In the genomic region with DNA sequence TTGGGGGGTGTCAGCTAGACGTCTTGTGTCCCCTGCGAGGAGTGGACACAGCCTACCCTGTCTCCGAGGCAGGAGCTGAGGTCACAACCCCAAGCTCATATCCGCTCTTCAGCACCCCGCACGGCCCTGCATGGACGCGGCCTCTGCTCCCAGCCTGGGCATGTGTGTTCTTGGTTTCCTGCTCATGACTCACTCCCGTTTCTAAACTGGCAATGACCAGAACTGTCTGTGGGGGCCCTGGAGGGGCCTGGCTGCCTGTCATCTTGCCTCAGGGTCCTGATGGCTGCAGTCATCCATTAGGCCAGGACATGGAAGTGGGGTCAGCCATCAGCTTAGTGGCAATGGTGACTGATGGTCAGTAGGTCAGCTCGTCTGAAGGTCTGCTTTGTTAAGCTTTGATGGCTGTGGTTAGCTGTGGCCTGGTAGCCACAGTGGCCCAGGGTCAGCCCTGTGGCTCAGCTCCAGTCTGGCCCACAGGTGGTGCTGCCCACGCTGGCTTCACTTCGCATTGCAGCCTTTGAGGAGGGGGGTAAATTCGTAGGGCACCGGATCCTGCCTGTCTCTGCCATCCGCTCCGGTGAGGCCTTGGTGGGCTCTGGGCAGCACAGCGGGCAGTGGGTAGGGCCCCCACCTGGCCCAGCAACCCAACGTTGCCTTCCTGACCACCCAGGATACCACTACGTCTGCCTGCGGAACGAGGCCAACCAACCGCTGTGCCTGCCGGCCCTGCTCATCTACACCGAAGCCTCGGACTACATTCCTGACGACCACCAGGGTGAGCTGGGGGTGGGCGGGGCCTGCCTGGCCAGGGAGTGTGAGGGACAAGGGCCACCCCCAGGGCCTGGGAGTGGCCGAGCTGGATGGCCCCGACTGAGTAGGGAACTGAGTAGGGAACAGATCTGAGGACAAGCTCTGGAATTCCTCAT, we compare ENCODE assay signal across 9 cellular contexts. TPM values are rescaled to one million over a fixed set of nuclear protein-coding genes. Genes with fewer than 3 reads are reported as not detected.
DNase-seq lines count a peak whose midpoint lies in the region; ATAC-seq and TF ChIP-seq lines count a peak whose summit lies in the region.
"Had no signal": no experiment of that assay in that cellular context is flagged by ENCODE, and none has a peak within 500 bp of the region (broad histone marks: within the 10 kb centered on the region; RNA-seq: fewer than 3 reads in every experiment).

No MANE protein-coding gene starts in this region.

- peak; percentile 25; the same call in 1 of the 2 replicates for TF ChIP-seq CTCF in SK-N-SH (IDR thresholded peaks at IDR 0.05)
- TF ChIP-seq CTCF in GM10248 (IDR thresholded peaks at IDR 0.05; ENCODE audit: control extremely low read depth, extremely low read depth, low read depth, missing control alignments): no peak
- no peak for TF ChIP-seq CTCF in heart right ventricle (IDR thresholded peaks at IDR 0.05)

- H3K9me3 ChIP-seq in BLaER1 treated with 17β-estradiol and CSF1 and Interleukin-3, amounts not matched to agents 10 nM and 100 nM (replicated peaks in 1 of 11): no peaks in the 10 kb centered on the region
- H3K9me3 ChIP-seq in SK-N-SH (no peaks in the 10 kb centered on the region), heart right ventricle (no peaks in the 10 kb centered on the region)
- no peaks in the 10 kb centered on the region for H3K9me3 ChIP-seq in CD8-positive, alpha-beta memory T cell (ENCODE audit: low read length)

- WGBS in SK-N-SH (ENCODE audit: low lambda C conversion rate): 75% methylated on average over 28 of the region's 29 CpGs
- 84 to 87% methylated on average over 29 of the region's 29 CpGs for WGBS in heart right ventricle, 2 donors

- no peak overlapping the region for H2AFZ ChIP-seq in SK-N-SH (ENCODE audit: low read depth)

- no peak overlapping the region for H3K4me3 Mint-ChIP-seq in CD8-positive, alpha-beta memory T cell
- H3K4me3 Mint-ChIP-seq: type B pancreatic cell had no signal

- no peaks in the 10 kb centered on the region for H3K27me3 Mint-ChIP-seq in CD8-positive, alpha-beta memory T cell
- H3K27me3 Mint-ChIP-seq: type B pancreatic cell had no signal

- H3K9me3 Mint-ChIP-seq in CD8-positive, alpha-beta memory T cell: no peaks in the 10 kb centered on the region
- H3K9me3 Mint-ChIP-seq: type B pancreatic cell had no signal

- H3K27ac ChIP-seq in BLaER1 treated with 17β-estradiol and CSF1 and Interleukin-3, amounts not matched to agents 10 nM and 100 nM: peak overlapping the region in 9 of 11 experiments; percentile 13 to 67 (median 47); a peak in 13 of 22 replicates
- H3K27ac ChIP-seq in SK-N-SH (ENCODE audit: low read depth in 2 of 2, low read length in 1 of 2) (peak overlapping the region; percentile 29 to 94; a peak in 3 of 4 replicates), heart right ventricle (no peak overlapping the region)
- no peak overlapping the region for H3K27ac ChIP-seq in CD8-positive, alpha-beta memory T cell (ENCODE audit: low read depth, low read length)

- peaks cover 5% of the 10 kb centered on the region for H3F3A ChIP-seq in SK-N-SH (replicated peaks; ENCODE audit: insufficient read depth)

- H3K4me1 ChIP-seq in BLaER1 treated with 17β-estradiol and CSF1 and Interleukin-3, amounts not matched to agents 10 nM and 100 nM: peaks cover 55 to 65% (median 59%) of the 10 kb centered on the region in 10 experiments
- peaks cover 3 to 47% of the 10 kb centered on the region in 2 experiments; a peak in 3 of 4 replicates for H3K4me1 ChIP-seq in SK-N-SH (ENCODE audit: control insufficient read depth in 1 of 2, insufficient read depth in 2 of 2, low read depth in 1 of 2, low read length in 1 of 2)
- H3K4me1 ChIP-seq in CD8-positive, alpha-beta memory T cell (ENCODE audit: insufficient read depth, low read length): peaks cover 3% of the 10 kb centered on the region
- H3K4me1 ChIP-seq in heart right ventricle: peaks cover 11 to 21% (median 15%) of the 10 kb centered on the region in 9 donors

- no peaks in the 10 kb centered on the region for H3K9me2 ChIP-seq in SK-N-SH

- TF ChIP-seq RAD21 in SK-N-SH (IDR thresholded peaks at IDR 0.05; ENCODE audit: low read length): no peak

- H3K4me1 Mint-ChIP-seq in CD8-positive, alpha-beta memory T cell: peaks cover 7 to 14% (median 11%) of the 10 kb centered on the region in 3 donors

- H3K4me3 ChIP-seq in BLaER1 treated with 17β-estradiol and CSF1 and Interleukin-3, amounts not matched to agents 10 nM and 100 nM: no peak overlapping the region
- no peak overlapping the region for H3K4me3 ChIP-seq in SK-N-SH (ENCODE audit: low read depth in 2 of 2, low read length in 1 of 2)
- H3K4me3 ChIP-seq in CD8-positive, alpha-beta memory T cell (ENCODE audit: low read length): no peak overlapping the region
- H3K4me3 ChIP-seq in heart right ventricle: no peak overlapping the region

- H3K27ac Mint-ChIP-seq in CD8-positive, alpha-beta memory T cell: no peak overlapping the region

- H3K27me3 ChIP-seq in BLaER1 treated with 17β-estradiol and CSF1 and Interleukin-3, amounts not matched to agents 10 nM and 100 nM: no peaks in the 10 kb centered on the region
- no peaks in the 10 kb centered on the region for H3K27me3 ChIP-seq in SK-N-SH (ENCODE audit: insufficient read depth)
- no peaks in the 10 kb centered on the region for H3K27me3 ChIP-seq in CD8-positive, alpha-beta memory T cell (ENCODE audit: insufficient read depth, low read length, poor library complexity, severe bottlenecking)
- H3K27me3 ChIP-seq in heart right ventricle: no peaks in the 10 kb centered on the region

- ATAC-seq in heart right ventricle: no peak
- ATAC-seq: left colon had no signal

- TF ChIP-seq EP300 in SK-N-SH (IDR thresholded peaks at IDR 0.05; ENCODE audit: borderline replicate concordance in 1 of 2, low read depth in 1 of 2, low read length in 1 of 2): no peak

- CTCF ChIA-PET in SK-N-SH (lab: Yijun Ruan, JAX): interaction anchor here (1.1 to 5.7 kb wide), 10 partner anchors 9 to 427 kb away, joined by 3 to 119 read pairs (median 10); partner anchors contain the start of genes PLCB3 and PPP1R14B
- CTCF ChIA-PET in GM10248 (lab: Yijun Ruan, JAX): interaction anchor here (1.4 to 14.6 kb wide), 4 partner anchors 9 to 59 kb away, joined by 4 to 134 read pairs (median 6); partner anchors contain the start of genes CATSPERZ and PLCB3
- CTCF ChIA-PET in CD8-positive, alpha-beta memory T cell (lab: Charles Lee): interaction anchor here (0.9 to 1.8 kb wide), 5 partner anchors 11 to 59 kb away, joined by 3 to 7 read pairs (median 4); partner anchors contain the start of genes FERMT3, FKBP2 and PLCB3

- POLR2A ChIA-PET in SK-N-SH (lab: Yijun Ruan, JAX): interaction anchor here (1.2 to 2.8 kb wide), 5 partner anchors 8 to 26 kb away, joined by 3 to 41 read pairs (median 11); partner anchors contain the start of genes FKBP2, PLCB3 and PPP1R14B
- POLR2A ChIA-PET in GM10248 (lab: Yijun Ruan, JAX): no interaction called here
- POLR2A ChIA-PET in CD8-positive, alpha-beta memory T cell (lab: Charles Lee): interaction anchor here (0.6 kb wide), 1 partner anchor 859 kb away, joined by 3 read pairs; the partner anchor contains the start of genes FAU and MRPL49

- H3K36me3 ChIP-seq in BLaER1 treated with 17β-estradiol and CSF1 and Interleukin-3, amounts not matched to agents 10 nM and 100 nM: peaks cover 56 to 89% (median 78%) of the 10 kb centered on the region in 11 experiments
- H3K36me3 ChIP-seq in SK-N-SH (replicated peaks in 1 of 2; ENCODE audit: control insufficient read depth in 1 of 2, insufficient read depth in 2 of 2, low read length in 1 of 2) (peaks cover 27 to 39% of the 10 kb centered on the region in 2 experiments), heart right ventricle (peaks cover 0 to 89% (median 27%) of the 10 kb centered on the region in 9 donors)
- no peaks in the 10 kb centered on the region for H3K36me3 ChIP-seq in CD8-positive, alpha-beta memory T cell (ENCODE audit: insufficient read depth, low read length)

- peak overlapping the region; percentile 5 to 67 (median 42); a peak in 17 of 22 replicates for H3K9ac ChIP-seq in BLaER1 treated with 17β-estradiol and CSF1 and Interleukin-3, amounts not matched to agents 10 nM and 100 nM
- H3K9ac ChIP-seq in SK-N-SH: no peak overlapping the region

- H4K20me1 ChIP-seq in BLaER1 treated with 17β-estradiol and CSF1 and Interleukin-3, amounts not matched to agents 10 nM and 100 nM: peaks cover 0 to 67% (median 0%) of the 10 kb centered on the region in 11 experiments; a peak in 7 of 22 replicates
- H4K20me1 ChIP-seq in SK-N-SH (ENCODE audit: insufficient read depth): no peaks in the 10 kb centered on the region

- intact Hi-C loops in heart right ventricle (cut with DNase I): no loop called here

- peak; percentile 70 for DNase-seq in SK-N-SH
- peak; percentile 60 for DNase-seq in iPS-NIHi11 (ENCODE audit: low spot score)
- no peak for DNase-seq in GM10248 (ENCODE audit: extremely low spot score)
- no peak for DNase-seq in CD8-positive, alpha-beta memory T cell
- no peak for DNase-seq in heart right ventricle
- DNase-seq: left colon, posterior cingulate gyrus had no signal

- H3K4me2 ChIP-seq in BLaER1 treated with 17β-estradiol and CSF1 and Interleukin-3, amounts not matched to agents 10 nM and 100 nM: peak overlapping the region; percentile 30 to 91 (median 64); a peak in 20 of 22 replicates
- peak overlapping the region; percentile 20; the same call in 1 of the 2 replicates for H3K4me2 ChIP-seq in SK-N-SH

- peaks cover 0 to 26% (median 5%) of the 10 kb centered on the region in 3 donors for H3K36me3 Mint-ChIP-seq in CD8-positive, alpha-beta memory T cell

- H3K79me2 ChIP-seq in SK-N-SH (ENCODE audit: insufficient read depth): no peaks in the 10 kb centered on the region; the same call in none of the 2 replicates

RNA-seq across cellular contexts. Expression of gene PLCB3, which starts 12.0 kb away (rescaled TPM):
- polyA plus RNA-seq in SK-N-SH (2012; rRNA removed) (26.8 and 30.4 TPM in 2 replicates), heart right ventricle (10 to 100 TPM in 1 of 2 donors, 1 to 10 TPM in 1; 9.5 to 13.1 TPM)
- 13.3 and 18.8 TPM in 2 replicates for polyA plus RNA-seq in SK-N-SH (2012; cell fraction: cytosol; rRNA removed)
- polyA plus RNA-seq in SK-N-SH (2012; cell fraction: nucleus; rRNA removed): 75.4 and 83.0 TPM in 2 replicates
- 10 to 100 TPM; 12.5 to 13.6 TPM for total RNA-seq in CD8-positive, alpha-beta memory T cell
- 0.47 TPM for polyA plus RNA-seq in CD8-positive, alpha-beta memory T cell
- total RNA-seq in heart right ventricle: 10 to 100 TPM in 3 of 10 donors, 1 to 10 TPM in 7; 5.8 to 13.3 (median 8.7) TPM

RNA-seq across cellular contexts. Expression of gene PPP1R14B, which starts 16.5 kb away (rescaled TPM):
- polyA plus RNA-seq in SK-N-SH (2012; rRNA removed): 373 and 523 TPM in 2 replicates
- 330 and 374 TPM in 2 replicates for polyA plus RNA-seq in SK-N-SH (2012; cell fraction: cytosol; rRNA removed)
- polyA plus RNA-seq in SK-N-SH (2012; cell fraction: nucleus; rRNA removed): 234 and 283 TPM in 2 replicates
- total RNA-seq in CD8-positive, alpha-beta memory T cell: 100 to 1,000 TPM; 365 to 381 TPM
- polyA plus RNA-seq in CD8-positive, alpha-beta memory T cell: 57.3 TPM
- total RNA-seq in heart right ventricle: 100 to 1,000 TPM in 4 of 10 donors, 10 to 100 TPM in 6; 52.4 to 194 (median 77.2) TPM
- polyA plus RNA-seq in heart right ventricle: 100 to 1,000 TPM; 229 to 331 TPM

RNA-seq across cellular contexts. Expression of gene BAD, which starts 21.2 kb away (rescaled TPM):
- polyA plus RNA-seq in SK-N-SH (2012; rRNA removed) (75.6 and 80.9 TPM in 2 replicates), heart right ventricle (100 to 1,000 TPM in 1 of 2 donors, 10 to 100 TPM in 1; 92.1 to 104 TPM)
- polyA plus RNA-seq in SK-N-SH (2012; cell fraction: cytosol; rRNA removed): 48.5 and 72.0 TPM in 2 replicates
- 36.9 and 63.9 TPM in 2 replicates for polyA plus RNA-seq in SK-N-SH (2012; cell fraction: nucleus; rRNA removed)
- total RNA-seq in CD8-positive, alpha-beta memory T cell: 10 to 100 TPM; 40.4 to 40.9 TPM
- polyA plus RNA-seq in CD8-positive, alpha-beta memory T cell: 56.5 TPM
- 100 to 1,000 TPM in 1 of 10 donors, 10 to 100 TPM in 9; 40.7 to 106 (median 52.2) TPM for total RNA-seq in heart right ventricle

RNA-seq across cellular contexts. Expression of gene GPR137, which starts 22.4 kb away (rescaled TPM):
- 29.9 and 32.9 TPM in 2 replicates for polyA plus RNA-seq in SK-N-SH (2012; rRNA removed)
- polyA plus RNA-seq in SK-N-SH (2012; cell fraction: cytosol; rRNA removed): 14.3 and 21.2 TPM in 2 replicates
- polyA plus RNA-seq in SK-N-SH (2012; cell fraction: nucleus; rRNA removed): 84.7 and 89.1 TPM in 2 replicates
- total RNA-seq in CD8-positive, alpha-beta memory T cell: 10 to 100 TPM; 64.2 to 65.0 TPM
- 9.1 TPM for polyA plus RNA-seq in CD8-positive, alpha-beta memory T cell
- 10 to 100 TPM; 16.4 to 43.0 (median 24.3) TPM for total RNA-seq in heart right ventricle
- polyA plus RNA-seq in heart right ventricle: 10 to 100 TPM; 18.4 to 31.8 TPM

RNA-seq across cellular contexts. Expression of gene FKBP2, which starts 22.4 kb away (rescaled TPM):
- polyA plus RNA-seq in SK-N-SH (2012; rRNA removed) (84.8 and 127 TPM in 2 replicates), heart right ventricle (100 to 1,000 TPM; 376 to 404 TPM)
- polyA plus RNA-seq in SK-N-SH (2012; cell fraction: cytosol; rRNA removed): 87.0 and 100 TPM in 2 replicates
- polyA plus RNA-seq in SK-N-SH (2012; cell fraction: nucleus; rRNA removed): 96.5 and 148 TPM in 2 replicates
- total RNA-seq in CD8-positive, alpha-beta memory T cell: 10 to 100 TPM; 27.9 to 28.4 TPM
- 124 TPM for polyA plus RNA-seq in CD8-positive, alpha-beta memory T cell
- 10 to 100 TPM; 40.2 to 82.0 (median 45.9) TPM for total RNA-seq in heart right ventricle

Comparison
In these comparisons a context has a peak if more than half of its experiments do, and no peak if none do; other contexts are left out.
1. H3K27ac ChIP-seq: peak in BLaER1 treated with 17β-estradiol and CSF1 and Interleukin-3, amounts not matched to agents 10 nM and 100 nM (9 of 11) and SK-N-SH (2 of 2); none in CD8-positive, alpha-beta memory T cell (single experiment) and heart right ventricle (0 of 10).
2. DNase-seq: peak in SK-N-SH (single experiment) and iPS-NIHi11 (single experiment); none in GM10248 (single experiment), CD8-positive, alpha-beta memory T cell (0 of 5) and heart right ventricle (0 of 2).